11 cellular contexts compared by ENCODE assay signal in the genomic region with DNA sequence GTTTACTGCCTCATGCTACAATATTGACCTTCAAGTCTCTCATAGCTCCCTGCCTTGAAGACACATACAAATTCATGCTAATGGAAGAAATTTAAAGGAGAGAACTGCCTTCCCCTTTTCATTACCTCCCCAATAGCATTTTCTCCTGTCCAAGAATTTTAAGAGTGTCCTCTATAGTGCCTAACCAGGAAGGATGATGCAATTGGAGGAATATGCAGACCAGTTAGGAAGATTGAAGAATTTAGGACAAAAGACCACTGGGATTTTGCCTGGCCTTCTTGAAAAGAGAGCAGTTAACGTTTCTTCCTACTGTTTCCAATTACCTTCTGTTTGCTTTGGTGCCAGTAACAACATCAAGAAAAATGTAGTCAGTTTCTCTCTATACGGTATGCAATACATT.
DNase-seq lines count a peak whose midpoint lies in the region; ATAC-seq and TF ChIP-seq lines count a peak whose summit lies in the region.
"Had no signal": no experiment of that assay in that cellular context is flagged by ENCODE, and none has a peak within 500 bp of the region (broad histone marks: within the 10 kb centered on the region; RNA-seq: fewer than 3 reads in every experiment).

No MANE protein-coding gene starts in this region.

- CTCF ChIA-PET in CD8-positive, alpha-beta memory T cell (lab: Charles Lee) = interaction anchor here (2.0 kb wide), 1 partner anchor 18 kb away, joined by 4 read pairs; no protein-coding TSS in a partner anchor

- peaks cover 61 to 74% (median 69%) of the 10 kb centered on the region in 3 donors for H3K4me1 Mint-ChIP-seq in CD8-positive, alpha-beta memory T cell
- H3K4me1 Mint-ChIP-seq in chondrocyte (ENCODE audit: low read depth) = peaks cover 69% of the 10 kb centered on the region
- peaks cover 21 to 41% of the 10 kb centered on the region in 2 donors for H3K4me1 Mint-ChIP-seq in immature natural killer cell

- no peaks in the 10 kb centered on the region for H3K27me3 Mint-ChIP-seq in CD8-positive, alpha-beta memory T cell
- H3K27me3 Mint-ChIP-seq in chondrocyte (ENCODE audit: low read depth) = no peaks in the 10 kb centered on the region
- H3K27me3 Mint-ChIP-seq in immature natural killer cell (ENCODE audit: low read depth in 3 of 3) = peaks cover 0 to 7% (median 0%) of the 10 kb centered on the region in 3 donors

- no peak for TF ChIP-seq CTCF in chondrocyte (IDR thresholded peaks at IDR 0.05)

- no peaks in the 10 kb centered on the region for H3K9me3 ChIP-seq in CD8-positive, alpha-beta memory T cell (ENCODE audit: low read length)
- H3K9me3 ChIP-seq in neuronal stem cell (replicated peaks in 1 of 2; ENCODE audit: control insufficient read depth in 2 of 2, insufficient read depth in 1 of 2, low read depth in 1 of 2, low read length in 2 of 2) = no peaks in the 10 kb centered on the region

- no peaks in the 10 kb centered on the region for H3K79me1 ChIP-seq in neuronal stem cell (ENCODE audit: low read depth, low read length)

- H3K9me3 Mint-ChIP-seq in CD8-positive, alpha-beta memory T cell = no peaks in the 10 kb centered on the region
- H3K9me3 Mint-ChIP-seq in chondrocyte (ENCODE audit: low read depth) = no peaks in the 10 kb centered on the region
- peaks cover 0 to 2% (median 0%) of the 10 kb centered on the region in 6 donors for H3K9me3 Mint-ChIP-seq in immature natural killer cell

- H3K14ac ChIP-seq in neuronal stem cell (ENCODE audit: low read length) = no peak overlapping the region

- TF ChIP-seq RAD21 in Ishikawa (IDR thresholded peaks at IDR 0.05; ENCODE audit: low read depth) = no peak

- no peak overlapping the region for H3K4ac ChIP-seq in neuronal stem cell (ENCODE audit: low read length)

- H2AFZ ChIP-seq in neuronal stem cell (ENCODE audit: low read length) = peak overlapping the region; percentile 27

- peak overlapping the region; percentile 85 to 93 (median 89) for H3K4me3 Mint-ChIP-seq in CD8-positive, alpha-beta memory T cell
- H3K4me3 Mint-ChIP-seq in chondrocyte (ENCODE audit: unreplicated experiment) (peak overlapping the region; percentile 67), immature natural killer cell (peak overlapping the region in 1 of 5 donors; percentile 0)

- H4K8ac ChIP-seq in neuronal stem cell (ENCODE audit: low read depth, low read length) = no peak overlapping the region

- no peak overlapping the region for H3K4me2 ChIP-seq in neuronal stem cell (ENCODE audit: insufficient read depth, low read length, poor library complexity, severe bottlenecking)

- peaks cover 4 to 20% (median 11%) of the 10 kb centered on the region in 3 donors for H3K36me3 Mint-ChIP-seq in CD8-positive, alpha-beta memory T cell
- H3K36me3 Mint-ChIP-seq in chondrocyte (ENCODE audit: low read depth) (no peaks in the 10 kb centered on the region), immature natural killer cell (no peaks in the 10 kb centered on the region)
- H3K36me3 Mint-ChIP-seq: IgD-negative memory B cell had no signal

- no peak overlapping the region for H3K18ac ChIP-seq in neuronal stem cell (ENCODE audit: low read length)

- WGBS in neuronal stem cell (ENCODE audit: extremely low coverage in 2 of 2, insufficient read length in 2 of 2, insufficient replicate concordance in 1 of 2), 2 donors = no CpG with 5 or more reads among the region's 2 CpGs

- no peak overlapping the region for H2BK15ac ChIP-seq in neuronal stem cell (ENCODE audit: low read length)

- POLR2A ChIA-PET in CD8-positive, alpha-beta memory T cell (lab: Charles Lee) = interaction anchor here (1.2 kb wide), 1 partner anchor 47 kb away, joined by 4 read pairs; no protein-coding TSS in a partner anchor

- H3K27ac ChIP-seq in CD8-positive, alpha-beta memory T cell (ENCODE audit: low read depth, low read length) = peak overlapping the region; percentile 28
- no peak overlapping the region for H3K27ac ChIP-seq in neuronal stem cell (replicated peaks; ENCODE audit: low read length)

- ATAC-seq in HG02642 (IDR thresholded peaks at IDR 0.05; ENCODE audit: poor library complexity, unreplicated experiment) (no peak), HG03565 (IDR thresholded peaks at IDR 0.05; ENCODE audit: unreplicated experiment) (no peak)

- H2BK5ac ChIP-seq in neuronal stem cell (ENCODE audit: low read length) = no peak overlapping the region

- no peak overlapping the region for H4K91ac ChIP-seq in neuronal stem cell (ENCODE audit: low read depth, low read length, poor library complexity)

- H3K9ac ChIP-seq in neuronal stem cell (ENCODE audit: low read depth, low read length, poor library complexity) = no peak overlapping the region

- H3K36me3 ChIP-seq in CD8-positive, alpha-beta memory T cell (ENCODE audit: insufficient read depth, low read length) = no peaks in the 10 kb centered on the region
- H3K36me3 ChIP-seq in neuronal stem cell (replicated peaks in 1 of 2; ENCODE audit: control insufficient read depth in 2 of 2, insufficient read depth in 2 of 2, low read length in 2 of 2) = no peaks in the 10 kb centered on the region

- no peak for DNase-seq in CD8-positive, alpha-beta memory T cell
- DNase-seq in chondrocyte (ENCODE audit: low spot score) (no peak), neuronal stem cell (ENCODE audit: low spot score) (no peak), immature natural killer cell (no peak)
- DNase-seq in stimulated activated CD4-positive, alpha-beta T cell treated with anti-CD3 and anti-CD28 coated beads, Interleukin-2, amount 100 ng/mL, for 48 hours = no peak
- DNase-seq: activated CD4-positive, alpha-beta T cell treated with anti-CD3 and anti-CD28 coated beads for 4 hours; RPMI8226 had no signal

- H3K27ac Mint-ChIP-seq in CD8-positive, alpha-beta memory T cell = peak overlapping the region; percentile 84 to 96 (median 92)
- peak overlapping the region; percentile 93 for H3K27ac Mint-ChIP-seq in chondrocyte (ENCODE audit: unreplicated experiment)
- no peak overlapping the region for H3K27ac Mint-ChIP-seq in immature natural killer cell

- no peak overlapping the region for H2BK12ac ChIP-seq in neuronal stem cell (ENCODE audit: low read length)

- no peak overlapping the region for H2AK5ac ChIP-seq in neuronal stem cell (ENCODE audit: low read depth, low read length)

- peak overlapping the region; percentile 73 for H3K4me3 ChIP-seq in CD8-positive, alpha-beta memory T cell (ENCODE audit: low read length)
- H3K4me3 ChIP-seq in neuronal stem cell (ENCODE audit: low read length in 2 of 2) = no peak overlapping the region

- H3K4me1 ChIP-seq in CD8-positive, alpha-beta memory T cell (ENCODE audit: insufficient read depth, low read length) = peaks cover 48% of the 10 kb centered on the region
- peaks cover 14 to 24% of the 10 kb centered on the region in 2 donors for H3K4me1 ChIP-seq in neuronal stem cell (ENCODE audit: control insufficient read depth in 2 of 2, insufficient read depth in 1 of 2, low read depth in 1 of 2, low read length in 2 of 2)

- no peak for TF ChIP-seq EP300 in Ishikawa (IDR thresholded peaks at IDR 0.05; ENCODE audit: borderline replicate concordance)

- H2BK120ac ChIP-seq in neuronal stem cell (ENCODE audit: low read depth, low read length) = no peak overlapping the region

- no peaks in the 10 kb centered on the region for H3K27me3 ChIP-seq in CD8-positive, alpha-beta memory T cell (ENCODE audit: insufficient read depth, low read length, poor library complexity, severe bottlenecking)
- H3K27me3 ChIP-seq in neuronal stem cell (ENCODE audit: control insufficient read depth in 3 of 3, insufficient read depth in 3 of 3, low read depth in 1 of 3, low read length in 3 of 3) = no peaks in the 10 kb centered on the region

- no peak overlapping the region for H3K23ac ChIP-seq in neuronal stem cell (ENCODE audit: low read depth, low read length, poor library complexity)

TF ChIP-seq in Ishikawa, 13 proteins besides CTCF, POLR2A, EP300 and RAD21:
- peak; percentile 53; the same call in 1 of the 2 replicates for TF ChIP-seq CEBPB (IDR thresholded peaks at IDR 0.05)
- TF ChIP-seq, protein P1, sequence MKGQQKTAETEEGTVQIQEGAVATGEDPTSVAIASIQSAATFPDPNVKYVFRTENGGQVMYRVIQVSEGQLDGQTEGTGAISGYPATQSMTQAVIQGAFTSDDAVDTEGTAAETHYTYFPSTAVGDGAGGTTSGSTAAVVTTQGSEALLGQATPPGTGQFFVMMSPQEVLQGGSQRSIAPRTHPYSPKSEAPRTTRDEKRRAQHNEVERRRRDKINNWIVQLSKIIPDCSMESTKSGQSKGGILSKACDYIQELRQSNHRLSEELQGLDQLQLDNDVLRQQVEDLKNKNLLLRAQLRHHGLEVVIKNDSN (IDR thresholded peaks at IDR 0.05) = no peak
- TF ChIP-seq TCF12 (IDR thresholded peaks at IDR 0.05; ENCODE audit: low read depth) = no peak
- TF ChIP-seq CREB1 (IDR thresholded peaks at IDR 0.05; ENCODE audit: low read depth) = no peak

Comparison
In these comparisons a context has a peak if more than half of its experiments do, and no peak if none do; other contexts are left out.
1. H3K27ac Mint-ChIP-seq: peak in CD8-positive, alpha-beta memory T cell (8 of 8) and chondrocyte (single experiment); none in immature natural killer cell (0 of 6).